In genomic region chr7:73738220-73738611, GRCh38 we compare ENCODE assay signal across 8 cellular contexts. TPM values are rescaled to one million over a fixed set of nuclear protein-coding genes. Genes with fewer than 3 reads are reported as not detected.
DNase-seq lines count a peak whose midpoint lies in the region; ATAC-seq and TF ChIP-seq lines count a peak whose summit lies in the region.

No MANE protein-coding gene starts in this region.

- peak overlapping the region; percentile 84 to 93 (median 89) for H3K9ac ChIP-seq in BLaER1 treated with 17β-estradiol and CSF1 and Interleukin-3, amounts not matched to agents 10 nM and 100 nM

- intact Hi-C loops in left lung (cut with DNase I), result no loop called here

- no peak for TF ChIP-seq CTCF in left lung (IDR thresholded peaks at IDR 0.05)

- peak overlapping the region; percentile 83 to 99 (median 97) for H3K4me2 ChIP-seq in BLaER1 treated with 17β-estradiol and CSF1 and Interleukin-3, amounts not matched to agents 10 nM and 100 nM

- peak overlapping the region; percentile 77 to 95 (median 86) for H3K4me3 ChIP-seq in BLaER1 treated with 17β-estradiol and CSF1 and Interleukin-3, amounts not matched to agents 10 nM and 100 nM
- peak overlapping the region; percentile 95 to 96 for H3K4me3 ChIP-seq in left lung

- peak; percentile 17 for ATAC-seq in GM19438 (IDR thresholded peaks at IDR 0.05; ENCODE audit: low read depth, unreplicated experiment)
- ATAC-seq in left lung, result peak; percentile 23

- H4K20me1 ChIP-seq in BLaER1 treated with 17β-estradiol and CSF1 and Interleukin-3, amounts not matched to agents 10 nM and 100 nM, result peaks cover 9 to 32% (median 22%) of the 10 kb centered on the region in 11 experiments; a peak in 20 of 22 replicates

- peak; percentile 24 for DNase-seq in NCI-H1048 (lab: John Stamatoyannopoulos, UW)
- DNase-seq in activated CD4-positive, alpha-beta T cell treated with anti-CD3 and anti-CD28 coated beads, Interleukin-2, amount 50 U/mL, for 24 hours (ENCODE audit: low read depth in 1 of 2, low spot score in 1 of 2), result peak; percentile 30 to 54
- DNase-seq in dedifferentiated amniotic fluid mesenchymal stem cell (ENCODE audit: extremely low spot score), result peak; percentile 35
- peak in 1 of 2 donors; percentile 60 for DNase-seq in left lung
- peak; percentile 66 for DNase-seq in stimulated activated CD4-positive, alpha-beta T cell treated with anti-CD3 and anti-CD28 coated beads, Interleukin-4, amount 100 ng/mL, for 1 hour
- DNase-seq in NCI-H128 (lab: John Stamatoyannopoulos, UW; ENCODE audit: unreplicated experiment), result no peak

- no peaks in the 10 kb centered on the region for H3K9me3 ChIP-seq in BLaER1 treated with 17β-estradiol and CSF1 and Interleukin-3, amounts not matched to agents 10 nM and 100 nM (replicated peaks in 1 of 11)
- H3K9me3 ChIP-seq in left lung, result no peaks in the 10 kb centered on the region

- peaks cover 28 to 42% (median 36%) of the 10 kb centered on the region in 10 experiments for H3K4me1 ChIP-seq in BLaER1 treated with 17β-estradiol and CSF1 and Interleukin-3, amounts not matched to agents 10 nM and 100 nM
- H3K4me1 ChIP-seq in left lung, result peaks cover 12 to 38% of the 10 kb centered on the region in 2 donors

- peak overlapping the region; percentile 72 to 97 (median 90) for H3K27ac ChIP-seq in BLaER1 treated with 17β-estradiol and CSF1 and Interleukin-3, amounts not matched to agents 10 nM and 100 nM
- H3K27ac ChIP-seq in left lung, result peak overlapping the region; percentile 74 to 87

- peaks cover 6 to 17% (median 13%) of the 10 kb centered on the region in 11 experiments; a peak in 21 of 22 replicates for H3K27me3 ChIP-seq in BLaER1 treated with 17β-estradiol and CSF1 and Interleukin-3, amounts not matched to agents 10 nM and 100 nM
- no peaks in the 10 kb centered on the region for H3K27me3 ChIP-seq in left lung

- peaks cover 6 to 24% (median 20%) of the 10 kb centered on the region in 11 experiments; a peak in 19 of 22 replicates for H3K36me3 ChIP-seq in BLaER1 treated with 17β-estradiol and CSF1 and Interleukin-3, amounts not matched to agents 10 nM and 100 nM
- peaks cover 0 to 18% of the 10 kb centered on the region in 2 donors for H3K36me3 ChIP-seq in left lung

RNA-seq across cellular contexts. Expression of gene ABHD11, which starts 0.4 kb away (rescaled TPM):
- total RNA-seq in left lung, result 10 to 100 TPM; 35.6 to 36.3 TPM

RNA-seq across cellular contexts. Expression of gene STX1A, which starts 18.7 kb away (rescaled TPM):
- total RNA-seq in left lung, result 1 to 10 TPM; 5.4 to 6.9 TPM

RNA-seq across cellular contexts. Expression of gene CLDN3, which starts 31.9 kb away (rescaled TPM):
- 10 to 100 TPM; 23.8 to 35.9 TPM for total RNA-seq in left lung

RNA-seq across cellular contexts. Expression of gene BUD23, which starts 54.8 kb away (rescaled TPM):
- total RNA-seq in left lung, result 10 to 100 TPM; 44.6 to 66.3 TPM

RNA-seq across cellular contexts. Expression of gene DNAJC30, which starts 55.0 kb away (rescaled TPM):
- 10 to 100 TPM; 10.3 to 10.4 TPM for total RNA-seq in left lung
